ENCODE assay signal across 1 cellular context in genomic region chr16:89167425-89167941, GRCh38.
TF ChIP-seq lines count a peak whose summit lies in the region.

No MANE protein-coding gene starts in this region.

TF ChIP-seq in HepG2, 621 proteins besides CTCF, POLR2A, EP300 and RAD21 (continued from another document and continues in another):
- TF ChIP-seq ZNF513 (CRISPR knock-in tag; conservative IDR thresholded peaks at IDR 0.05) (no peak), SAP130 (CRISPR knock-in tag; IDR thresholded peaks at IDR 0.05; ENCODE audit: low read depth) (peak; percentile 86), ZNF768 (CRISPR knock-in tag; IDR thresholded peaks at IDR 0.05) (peak; percentile 72), ZFP37 (CRISPR knock-in tag; IDR thresholded peaks at IDR 0.05; ENCODE audit: borderline replicate concordance) (no peak), CBFB (CRISPR knock-in tag; IDR thresholded peaks at IDR 0.05) (peak; percentile 82), KAT7 (CRISPR knock-in tag; IDR thresholded peaks at IDR 0.05; ENCODE audit: borderline replicate concordance) (no peak; the same call in 1 of the 2 replicates), ZNF747 (CRISPR knock-in tag; IDR thresholded peaks at IDR 0.05; ENCODE audit: borderline replicate concordance) (peak; percentile 78), ZNF383 (CRISPR knock-in tag; IDR thresholded peaks at IDR 0.05; ENCODE audit: borderline replicate concordance) (no peak), ARNTL (CRISPR knock-in tag; IDR thresholded peaks at IDR 0.05) (peak; percentile 60; the same call in 1 of the 2 replicates), ZNF724P (CRISPR knock-in tag; IDR thresholded peaks at IDR 0.05; ENCODE audit: borderline replicate concordance) (peak; percentile 34; the same call in 1 of the 2 replicates), STAT5B (CRISPR knock-in tag; IDR thresholded peaks at IDR 0.05) (peak; percentile 86), ZNF816 (CRISPR knock-in tag; IDR thresholded peaks at IDR 0.05; ENCODE audit: borderline replicate concordance) (no peak), HNF4G (IDR thresholded peaks at IDR 0.05; ENCODE audit: borderline replicate concordance, low read depth, low read length) (peak; percentile 52; the same call in 1 of the 2 replicates), HNF4G (CRISPR knock-in tag; IDR thresholded peaks at IDR 0.05; ENCODE audit: borderline replicate concordance, low read depth) (peak; percentile 80; the same call in 1 of the 2 replicates), CHD2 (IDR thresholded peaks at IDR 0.05; ENCODE audit: low read depth, low read length) (peak; percentile 85), ZNF841 (CRISPR knock-in tag; IDR thresholded peaks at IDR 0.05; ENCODE audit: borderline replicate concordance) (no peak), E2F2 (CRISPR knock-in tag; IDR thresholded peaks at IDR 0.05; ENCODE audit: borderline replicate concordance) (no peak), ZBTB4 (CRISPR knock-in tag; IDR thresholded peaks at IDR 0.05; ENCODE audit: borderline replicate concordance) (peak; percentile 84), CCDC6 (CRISPR knock-in tag; IDR thresholded peaks at IDR 0.05) (peak; percentile 81; the same call in 1 of the 2 replicates), POGZ (CRISPR knock-in tag; IDR thresholded peaks at IDR 0.05) (peak; percentile 59), TCF7L2 (IDR thresholded peaks at IDR 0.05; ENCODE audit: low read depth, low read length) (no peak), SIN3A (IDR thresholded peaks at IDR 0.05; ENCODE audit: borderline replicate concordance, low read depth, low read length) (no peak), HOXA3 (CRISPR knock-in tag; IDR thresholded peaks at IDR 0.05) (peak; percentile 81; the same call in 1 of the 2 replicates), ZSCAN22 (CRISPR knock-in tag; IDR thresholded peaks at IDR 0.05) (no peak), MAFF (IDR thresholded peaks at IDR 0.05; ENCODE audit: low read depth, low read length) (no peak), ZNF543 (CRISPR knock-in tag; IDR thresholded peaks at IDR 0.05) (peak; percentile 71; the same call in 1 of the 2 replicates)
- TF ChIP-seq, protein P1, sequence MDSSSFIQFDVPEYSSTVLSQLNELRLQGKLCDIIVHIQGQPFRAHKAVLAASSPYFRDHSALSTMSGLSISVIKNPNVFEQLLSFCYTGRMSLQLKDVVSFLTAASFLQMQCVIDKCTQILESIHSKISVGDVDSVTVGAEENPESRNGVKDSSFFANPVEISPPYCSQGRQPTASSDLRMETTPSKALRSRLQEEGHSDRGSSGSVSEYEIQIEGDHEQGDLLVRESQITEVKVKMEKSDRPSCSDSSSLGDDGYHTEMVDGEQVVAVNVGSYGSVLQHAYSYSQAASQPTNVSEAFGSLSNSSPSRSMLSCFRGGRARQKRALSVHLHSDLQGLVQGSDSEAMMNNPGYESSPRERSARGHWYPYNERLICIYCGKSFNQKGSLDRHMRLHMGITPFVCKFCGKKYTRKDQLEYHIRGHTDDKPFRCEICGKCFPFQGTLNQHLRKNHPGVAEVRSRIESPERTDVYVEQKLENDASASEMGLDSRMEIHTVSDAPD (CRISPR knock-in tag; IDR thresholded peaks at IDR 0.05), result peak; percentile 82; the same call in 1 of the 2 replicates
- TF ChIP-seq, protein P2, sequence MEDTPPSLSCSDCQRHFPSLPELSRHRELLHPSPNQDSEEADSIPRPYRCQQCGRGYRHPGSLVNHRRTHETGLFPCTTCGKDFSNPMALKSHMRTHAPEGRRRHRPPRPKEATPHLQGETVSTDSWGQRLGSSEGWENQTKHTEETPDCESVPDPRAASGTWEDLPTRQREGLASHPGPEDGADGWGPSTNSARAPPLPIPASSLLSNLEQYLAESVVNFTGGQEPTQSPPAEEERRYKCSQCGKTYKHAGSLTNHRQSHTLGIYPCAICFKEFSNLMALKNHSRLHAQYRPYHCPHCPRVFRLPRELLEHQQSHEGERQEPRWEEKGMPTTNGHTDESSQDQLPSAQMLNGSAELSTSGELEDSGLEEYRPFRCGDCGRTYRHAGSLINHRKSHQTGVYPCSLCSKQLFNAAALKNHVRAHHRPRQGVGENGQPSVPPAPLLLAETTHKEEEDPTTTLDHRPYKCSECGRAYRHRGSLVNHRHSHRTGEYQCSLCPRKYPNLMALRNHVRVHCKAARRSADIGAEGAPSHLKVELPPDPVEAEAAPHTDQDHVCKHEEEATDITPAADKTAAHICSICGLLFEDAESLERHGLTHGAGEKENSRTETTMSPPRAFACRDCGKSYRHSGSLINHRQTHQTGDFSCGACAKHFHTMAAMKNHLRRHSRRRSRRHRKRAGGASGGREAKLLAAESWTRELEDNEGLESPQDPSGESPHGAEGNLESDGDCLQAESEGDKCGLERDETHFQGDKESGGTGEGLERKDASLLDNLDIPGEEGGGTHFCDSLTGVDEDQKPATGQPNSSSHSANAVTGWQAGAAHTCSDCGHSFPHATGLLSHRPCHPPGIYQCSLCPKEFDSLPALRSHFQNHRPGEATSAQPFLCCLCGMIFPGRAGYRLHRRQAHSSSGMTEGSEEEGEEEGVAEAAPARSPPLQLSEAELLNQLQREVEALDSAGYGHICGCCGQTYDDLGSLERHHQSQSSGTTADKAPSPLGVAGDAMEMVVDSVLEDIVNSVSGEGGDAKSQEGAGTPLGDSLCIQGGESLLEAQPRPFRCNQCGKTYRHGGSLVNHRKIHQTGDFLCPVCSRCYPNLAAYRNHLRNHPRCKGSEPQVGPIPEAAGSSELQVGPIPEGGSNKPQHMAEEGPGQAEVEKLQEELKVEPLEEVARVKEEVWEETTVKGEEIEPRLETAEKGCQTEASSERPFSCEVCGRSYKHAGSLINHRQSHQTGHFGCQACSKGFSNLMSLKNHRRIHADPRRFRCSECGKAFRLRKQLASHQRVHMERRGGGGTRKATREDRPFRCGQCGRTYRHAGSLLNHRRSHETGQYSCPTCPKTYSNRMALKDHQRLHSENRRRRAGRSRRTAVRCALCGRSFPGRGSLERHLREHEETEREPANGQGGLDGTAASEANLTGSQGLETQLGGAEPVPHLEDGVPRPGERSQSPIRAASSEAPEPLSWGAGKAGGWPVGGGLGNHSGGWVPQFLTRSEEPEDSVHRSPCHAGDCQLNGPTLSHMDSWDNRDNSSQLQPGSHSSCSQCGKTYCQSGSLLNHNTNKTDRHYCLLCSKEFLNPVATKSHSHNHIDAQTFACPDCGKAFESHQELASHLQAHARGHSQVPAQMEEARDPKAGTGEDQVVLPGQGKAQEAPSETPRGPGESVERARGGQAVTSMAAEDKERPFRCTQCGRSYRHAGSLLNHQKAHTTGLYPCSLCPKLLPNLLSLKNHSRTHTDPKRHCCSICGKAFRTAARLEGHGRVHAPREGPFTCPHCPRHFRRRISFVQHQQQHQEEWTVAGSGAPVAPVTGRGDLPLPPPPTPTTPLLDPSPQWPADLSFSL (CRISPR knock-in tag; IDR thresholded peaks at IDR 0.05), result no peak
- TF ChIP-seq, protein P3, sequence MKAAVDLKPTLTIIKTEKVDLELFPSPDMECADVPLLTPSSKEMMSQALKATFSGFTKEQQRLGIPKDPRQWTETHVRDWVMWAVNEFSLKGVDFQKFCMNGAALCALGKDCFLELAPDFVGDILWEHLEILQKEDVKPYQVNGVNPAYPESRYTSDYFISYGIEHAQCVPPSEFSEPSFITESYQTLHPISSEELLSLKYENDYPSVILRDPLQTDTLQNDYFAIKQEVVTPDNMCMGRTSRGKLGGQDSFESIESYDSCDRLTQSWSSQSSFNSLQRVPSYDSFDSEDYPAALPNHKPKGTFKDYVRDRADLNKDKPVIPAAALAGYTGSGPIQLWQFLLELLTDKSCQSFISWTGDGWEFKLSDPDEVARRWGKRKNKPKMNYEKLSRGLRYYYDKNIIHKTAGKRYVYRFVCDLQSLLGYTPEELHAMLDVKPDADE (CRISPR knock-in tag; IDR thresholded peaks at IDR 0.05), result no peak
- TF ChIP-seq, protein P4, sequence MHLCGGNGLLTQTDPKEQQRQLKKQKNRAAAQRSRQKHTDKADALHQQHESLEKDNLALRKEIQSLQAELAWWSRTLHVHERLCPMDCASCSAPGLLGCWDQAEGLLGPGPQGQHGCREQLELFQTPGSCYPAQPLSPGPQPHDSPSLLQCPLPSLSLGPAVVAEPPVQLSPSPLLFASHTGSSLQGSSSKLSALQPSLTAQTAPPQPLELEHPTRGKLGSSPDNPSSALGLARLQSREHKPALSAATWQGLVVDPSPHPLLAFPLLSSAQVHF (CRISPR knock-in tag; IDR thresholded peaks at IDR 0.05), result no peak
- TF ChIP-seq, protein P5, sequence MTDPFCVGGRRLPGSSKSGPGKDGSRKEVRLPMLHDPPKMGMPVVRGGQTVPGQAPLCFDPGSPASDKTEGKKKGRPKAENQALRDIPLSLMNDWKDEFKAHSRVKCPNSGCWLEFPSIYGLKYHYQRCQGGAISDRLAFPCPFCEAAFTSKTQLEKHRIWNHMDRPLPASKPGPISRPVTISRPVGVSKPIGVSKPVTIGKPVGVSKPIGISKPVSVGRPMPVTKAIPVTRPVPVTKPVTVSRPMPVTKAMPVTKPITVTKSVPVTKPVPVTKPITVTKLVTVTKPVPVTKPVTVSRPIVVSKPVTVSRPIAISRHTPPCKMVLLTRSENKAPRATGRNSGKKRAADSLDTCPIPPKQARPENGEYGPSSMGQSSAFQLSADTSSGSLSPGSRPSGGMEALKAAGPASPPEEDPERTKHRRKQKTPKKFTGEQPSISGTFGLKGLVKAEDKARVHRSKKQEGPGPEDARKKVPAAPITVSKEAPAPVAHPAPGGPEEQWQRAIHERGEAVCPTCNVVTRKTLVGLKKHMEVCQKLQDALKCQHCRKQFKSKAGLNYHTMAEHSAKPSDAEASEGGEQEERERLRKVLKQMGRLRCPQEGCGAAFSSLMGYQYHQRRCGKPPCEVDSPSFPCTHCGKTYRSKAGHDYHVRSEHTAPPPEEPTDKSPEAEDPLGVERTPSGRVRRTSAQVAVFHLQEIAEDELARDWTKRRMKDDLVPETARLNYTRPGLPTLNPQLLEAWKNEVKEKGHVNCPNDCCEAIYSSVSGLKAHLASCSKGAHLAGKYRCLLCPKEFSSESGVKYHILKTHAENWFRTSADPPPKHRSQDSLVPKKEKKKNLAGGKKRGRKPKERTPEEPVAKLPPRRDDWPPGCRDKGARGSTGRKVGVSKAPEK (CRISPR knock-in tag; IDR thresholded peaks at IDR 0.05; ENCODE audit: borderline replicate concordance), result no peak
- TF ChIP-seq, protein P6, sequence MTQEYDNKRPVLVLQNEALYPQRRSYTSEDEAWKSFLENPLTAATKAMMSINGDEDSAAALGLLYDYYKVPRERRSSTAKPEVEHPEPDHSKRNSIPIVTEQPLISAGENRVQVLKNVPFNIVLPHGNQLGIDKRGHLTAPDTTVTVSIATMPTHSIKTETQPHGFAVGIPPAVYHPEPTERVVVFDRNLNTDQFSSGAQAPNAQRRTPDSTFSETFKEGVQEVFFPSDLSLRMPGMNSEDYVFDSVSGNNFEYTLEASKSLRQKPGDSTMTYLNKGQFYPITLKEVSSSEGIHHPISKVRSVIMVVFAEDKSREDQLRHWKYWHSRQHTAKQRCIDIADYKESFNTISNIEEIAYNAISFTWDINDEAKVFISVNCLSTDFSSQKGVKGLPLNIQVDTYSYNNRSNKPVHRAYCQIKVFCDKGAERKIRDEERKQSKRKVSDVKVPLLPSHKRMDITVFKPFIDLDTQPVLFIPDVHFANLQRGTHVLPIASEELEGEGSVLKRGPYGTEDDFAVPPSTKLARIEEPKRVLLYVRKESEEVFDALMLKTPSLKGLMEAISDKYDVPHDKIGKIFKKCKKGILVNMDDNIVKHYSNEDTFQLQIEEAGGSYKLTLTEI (CRISPR knock-in tag; conservative IDR thresholded peaks at IDR 0.05), result no peak
- TF ChIP-seq, protein P7, sequence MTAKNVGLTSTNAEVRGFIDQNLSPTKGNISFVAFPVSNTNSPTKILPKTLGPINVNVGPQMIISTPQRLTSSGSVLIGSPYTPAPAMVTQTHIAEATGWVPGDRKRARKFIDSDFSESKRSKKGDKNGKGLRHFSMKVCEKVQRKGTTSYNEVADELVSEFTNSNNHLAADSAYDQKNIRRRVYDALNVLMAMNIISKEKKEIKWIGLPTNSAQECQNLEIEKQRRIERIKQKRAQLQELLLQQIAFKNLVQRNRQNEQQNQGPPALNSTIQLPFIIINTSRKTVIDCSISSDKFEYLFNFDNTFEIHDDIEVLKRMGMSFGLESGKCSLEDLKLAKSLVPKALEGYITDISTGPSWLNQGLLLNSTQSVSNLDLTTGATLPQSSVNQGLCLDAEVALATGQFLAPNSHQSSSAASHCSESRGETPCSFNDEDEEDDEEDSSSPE (CRISPR knock-in tag; IDR thresholded peaks at IDR 0.05), result peak; percentile 69; the same call in 1 of the 2 replicates
